Comparison of ENCODE assay signal across 12 cellular contexts in genomic region chr18:45521777-45522176, GRCh38.
DNase-seq lines count a peak whose midpoint lies in the region; ATAC-seq and TF ChIP-seq lines count a peak whose summit lies in the region.
"Had no signal": no experiment of that assay in that cellular context is flagged by ENCODE, and none has a peak within 500 bp of the region (broad histone marks: within the 10 kb centered on the region; RNA-seq: fewer than 3 reads in every experiment).

No MANE protein-coding gene starts in this region.

- H3K4me1 ChIP-seq in adipocyte (ENCODE audit: control insufficient read depth, insufficient read depth, low read length) (peaks cover 81% of the 10 kb centered on the region), gastroesophageal sphincter (peaks cover 2 to 55% (median 11%) of the 10 kb centered on the region in 3 donors)

- no peak overlapping the region for H3K27ac Mint-ChIP-seq in activated CD4-positive, alpha-beta memory T cell treated with anti-CD3 and anti-CD28 coated beads for 36 hours
- no peak overlapping the region for H3K27ac Mint-ChIP-seq in activated CD4-positive, alpha-beta memory T cell treated with anti-CD3 and anti-CD28 coated beads, Interleukin-2, amount 10 ng/mL, durations not matched to agents 7 days and 5 days
- H3K27ac Mint-ChIP-seq: T-helper 17 cell had no signal

- 13 to 33% methylated on average over 3 of the region's 3 CpGs for WGBS in gastroesophageal sphincter (ENCODE audit: low coverage in 1 of 2), 2 donors

- H3K27me3 Mint-ChIP-seq in activated CD4-positive, alpha-beta memory T cell treated with anti-CD3 and anti-CD28 coated beads for 36 hours: no peaks in the 10 kb centered on the region
- H3K27me3 Mint-ChIP-seq in activated CD4-positive, alpha-beta memory T cell treated with anti-CD3 and anti-CD28 coated beads, Interleukin-2, amount 10 ng/mL, durations not matched to agents 7 days and 5 days: peaks cover 11% of the 10 kb centered on the region

- H3K9ac ChIP-seq in adipocyte (ENCODE audit: low read length): peak overlapping the region; percentile 81

- TF ChIP-seq POLR2A in gastroesophageal sphincter (IDR thresholded peaks at IDR 0.05): no peak

- H3K27ac ChIP-seq in gastroesophageal sphincter: peak overlapping the region; percentile 23 to 77 (median 70)

- H3K36me3 Mint-ChIP-seq in activated CD4-positive, alpha-beta memory T cell treated with anti-CD3 and anti-CD28 coated beads for 36 hours: no peaks in the 10 kb centered on the region
- H3K36me3 Mint-ChIP-seq in activated CD4-positive, alpha-beta memory T cell treated with anti-CD3 and anti-CD28 coated beads, Interleukin-2, amount 10 ng/mL, durations not matched to agents 7 days and 5 days (ENCODE audit: low read depth): no peaks in the 10 kb centered on the region

- H3K9me3 ChIP-seq in adipocyte (ENCODE audit: control insufficient read depth, low read length) (no peaks in the 10 kb centered on the region), gastroesophageal sphincter (no peaks in the 10 kb centered on the region)

- CTCF ChIA-PET in activated CD4-positive, alpha-beta memory T cell treated with anti-CD3 and anti-CD28 coated beads for 36 hours (lab: Charles Lee): no interaction called here
- CTCF ChIA-PET in activated CD4-positive, alpha-beta memory T cell treated with anti-CD3 and anti-CD28 coated beads, Interleukin-2, amount 10 ng/mL, durations not matched to agents 7 days and 5 days (lab: Charles Lee): no interaction called here

- intact Hi-C loops in activated CD4-positive, alpha-beta memory T cell treated with anti-CD3 and anti-CD28 coated beads for 36 hours (cut with micrococcal nuclease): no loop called here

- H3K27me3 ChIP-seq in adipocyte (replicated peaks; ENCODE audit: control insufficient read depth, insufficient read depth, low read length): no peaks in the 10 kb centered on the region
- H3K27me3 ChIP-seq in gastroesophageal sphincter: no peaks in the 10 kb centered on the region

- no peaks in the 10 kb centered on the region for H3K4me1 Mint-ChIP-seq in activated CD4-positive, alpha-beta memory T cell treated with anti-CD3 and anti-CD28 coated beads for 36 hours (ENCODE audit: low read depth)
- peaks cover 8% of the 10 kb centered on the region for H3K4me1 Mint-ChIP-seq in activated CD4-positive, alpha-beta memory T cell treated with anti-CD3 and anti-CD28 coated beads, Interleukin-2, amount 10 ng/mL, durations not matched to agents 7 days and 5 days

- peak; percentile 26 for ATAC-seq in gastroesophageal sphincter
- ATAC-seq: T-helper 17 cell had no signal

- no peak overlapping the region for H3K4me3 Mint-ChIP-seq in activated CD4-positive, alpha-beta memory T cell treated with anti-CD3 and anti-CD28 coated beads for 36 hours
- no peak overlapping the region for H3K4me3 Mint-ChIP-seq in activated CD4-positive, alpha-beta memory T cell treated with anti-CD3 and anti-CD28 coated beads, Interleukin-2, amount 10 ng/mL, durations not matched to agents 7 days and 5 days
- H3K4me3 Mint-ChIP-seq: neural crest cell, T-helper 17 cell had no signal

- no peak for TF ChIP-seq EP300 in gastroesophageal sphincter (IDR thresholded peaks at IDR 0.05)

- POLR2A ChIA-PET in activated CD4-positive, alpha-beta memory T cell treated with anti-CD3 and anti-CD28 coated beads for 36 hours (lab: Charles Lee): no interaction called here
- POLR2A ChIA-PET in activated CD4-positive, alpha-beta memory T cell treated with anti-CD3 and anti-CD28 coated beads, Interleukin-2, amount 10 ng/mL, durations not matched to agents 7 days and 5 days (lab: Charles Lee): no interaction called here

- H3K36me3 ChIP-seq in adipocyte (ENCODE audit: control insufficient read depth, insufficient read depth, low read length, severe bottlenecking) (no peaks in the 10 kb centered on the region), gastroesophageal sphincter (no peaks in the 10 kb centered on the region)

- peak overlapping the region; percentile 6 for H3K4me3 ChIP-seq in adipocyte (ENCODE audit: low read length)
- no peak overlapping the region for H3K4me3 ChIP-seq in gastroesophageal sphincter

- TF ChIP-seq CTCF in gastroesophageal sphincter (IDR thresholded peaks at IDR 0.05): no peak

- peak; percentile 10 for DNase-seq in activated CD4-positive, alpha-beta memory T cell treated with anti-CD3 and anti-CD28 coated beads for 36 hours
- no peak for DNase-seq in activated CD4-positive, alpha-beta memory T cell treated with anti-CD3 and anti-CD28 coated beads, Interleukin-2, amount 10 ng/mL, durations not matched to agents 7 days and 5 days
- DNase-seq in adipocyte (ENCODE audit: low read depth) (peak; percentile 74), stromal cell of bone marrow (ENCODE audit: low read depth) (peak; percentile 76), cerebellar nuclear complex (lab: John Stamatoyannopoulos, UW) (no peak), iPS-NIHi7 (ENCODE audit: extremely low spot score) (no peak)
- no peak for DNase-seq in activated CD8-positive, alpha-beta memory T cell treated with anti-CD3 and anti-CD28 coated beads, Interleukin-2, amount 50 U/mL, for 4 hours
- DNase-seq: NCI-H187; stimulated activated naive CD4-positive, alpha-beta T cell; T-helper 17 cell had no signal

- H3K9me3 Mint-ChIP-seq in activated CD4-positive, alpha-beta memory T cell treated with anti-CD3 and anti-CD28 coated beads for 36 hours: no peaks in the 10 kb centered on the region
- no peaks in the 10 kb centered on the region for H3K9me3 Mint-ChIP-seq in activated CD4-positive, alpha-beta memory T cell treated with anti-CD3 and anti-CD28 coated beads, Interleukin-2, amount 10 ng/mL, durations not matched to agents 7 days and 5 days
- H3K9me3 Mint-ChIP-seq: neural crest cell had no signal

Comparison
In these comparisons a context has a peak if more than half of its experiments do, and no peak if none do; other contexts are left out.
1. DNase-seq: peak in activated CD4-positive, alpha-beta memory T cell treated with anti-CD3 and anti-CD28 coated beads for 36 hours (single experiment), adipocyte (single experiment) and stromal cell of bone marrow (single experiment); none in activated CD4-positive, alpha-beta memory T cell treated with anti-CD3 and anti-CD28 coated beads, Interleukin-2, amount 10 ng/mL, durations not matched to agents 7 days and 5 days (single experiment), activated CD8-positive, alpha-beta memory T cell treated with anti-CD3 and anti-CD28 coated beads, Interleukin-2, amount 50 U/mL, for 4 hours (single experiment), cerebellar nuclear complex (0 of 2) and iPS-NIHi7 (single experiment).